In the genomic region with DNA sequence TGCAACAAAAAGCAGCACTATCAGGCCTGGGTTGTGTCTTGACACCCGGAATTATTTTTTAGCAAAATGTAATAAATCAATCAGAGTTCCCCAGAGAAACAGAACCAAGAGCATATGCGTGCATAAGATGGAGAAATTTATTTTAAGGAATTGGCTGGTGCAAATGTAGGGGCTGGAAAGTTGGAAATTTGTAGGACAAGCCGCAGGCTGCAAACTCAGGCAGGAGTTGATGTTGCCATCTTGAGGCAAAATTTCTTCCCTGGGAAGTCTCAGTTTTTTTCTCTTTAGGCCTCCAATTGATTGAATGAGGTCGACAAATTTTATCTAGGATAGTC, we compare ENCODE assay signal across 10 cellular contexts.
A peak's percentile ranks its signal among the peaks of the same experiment; 100 is the strongest.
DNase-seq lines count a peak whose midpoint lies in the region; ATAC-seq and TF ChIP-seq lines count a peak whose summit lies in the region.
"Had no signal": no experiment of that assay in that cellular context is flagged by ENCODE, and none has a peak within 500 bp of the region (broad histone marks: within the 10 kb centered on the region; RNA-seq: fewer than 3 reads in every experiment).

No MANE protein-coding gene starts in this region.

- H3K4me2 ChIP-seq in OCI-LY3 (ENCODE audit: low read length) = peak overlapping the region; percentile 58

- H3K4me1 ChIP-seq in left ventricle myocardium inferior = peaks cover 10% of the 10 kb centered on the region
- H3K4me1 ChIP-seq in OCI-LY3 (ENCODE audit: low read length) = 0 out of 2 replicates have a peak, but pooled peaks cover 2% of the 10 kb centered on the region

- no peaks in the 10 kb centered on the region for H3K9me3 Mint-ChIP-seq in brain
- H3K9me3 Mint-ChIP-seq in stimulated activated effector memory CD8-positive, alpha-beta T cell treated with anti-CD3 and anti-CD28 coated beads, Interleukin-12 subunit alpha, Interleukin-12 subunit beta, amount 100 ng/mL, for 72 hours = peaks cover 2% of the 10 kb centered on the region

- H3K9me3 ChIP-seq in left ventricle myocardium inferior (replicated peaks) (no peaks in the 10 kb centered on the region), OCI-LY3 (ENCODE audit: insufficient read depth, low read length) (no peaks in the 10 kb centered on the region)

- intact Hi-C loops in left ventricle myocardium inferior (cut with micrococcal nuclease) = no loop called here
- intact Hi-C loops in cardiac septum (cut with DNase I) = loop anchor here (10.0 kb wide), 2 partner anchors 225 to 495 kb away; no protein-coding TSS in a partner anchor

- no peaks in the 10 kb centered on the region for H3K36me3 Mint-ChIP-seq in brain
- H3K36me3 Mint-ChIP-seq in stimulated activated effector memory CD8-positive, alpha-beta T cell treated with anti-CD3 and anti-CD28 coated beads, Interleukin-12 subunit alpha, Interleukin-12 subunit beta, amount 100 ng/mL, for 72 hours = no peaks in the 10 kb centered on the region
- H3K36me3 Mint-ChIP-seq: naive thymus-derived CD8-positive, alpha-beta T cell had no signal

- H3K27me3 Mint-ChIP-seq in brain = peaks cover 12% of the 10 kb centered on the region

- no peak for ATAC-seq in stimulated activated effector memory CD8-positive, alpha-beta T cell treated with anti-CD3 and anti-CD28 coated beads, Interleukin-12 subunit alpha, Interleukin-12 subunit beta, amount 100 ng/mL, for 72 hours
- ATAC-seq in HG03045 (IDR thresholded peaks at IDR 0.05; ENCODE audit: unreplicated experiment) (no peak), GM19463 (IDR thresholded peaks at IDR 0.05; ENCODE audit: unreplicated experiment) (no peak)

- peaks cover 16% of the 10 kb centered on the region for H3K4me1 Mint-ChIP-seq in brain
- H3K4me1 Mint-ChIP-seq in stimulated activated effector memory CD8-positive, alpha-beta T cell treated with anti-CD3 and anti-CD28 coated beads, Interleukin-12 subunit alpha, Interleukin-12 subunit beta, amount 100 ng/mL, for 72 hours = peaks cover 8% of the 10 kb centered on the region

- H3K27ac Mint-ChIP-seq in brain = peak overlapping the region in 3 of 5 experiments; percentile 34 to 91 (median 55)
- no peak overlapping the region for H3K27ac Mint-ChIP-seq in stimulated activated effector memory CD8-positive, alpha-beta T cell treated with anti-CD3 and anti-CD28 coated beads, Interleukin-12 subunit alpha, Interleukin-12 subunit beta, amount 100 ng/mL, for 72 hours
- H3K27ac Mint-ChIP-seq: naive thymus-derived CD8-positive, alpha-beta T cell had no signal

- TF ChIP-seq CTCF in left ventricle myocardium inferior (IDR thresholded peaks at IDR 0.05; ENCODE audit: borderline replicate concordance) (peak; percentile 23), OCI-LY3 (IDR thresholded peaks at IDR 0.05; ENCODE audit: low read depth, low read length) (no peak), brain (conservative IDR thresholded peaks at IDR 0.05) (peak in 1 of 2 experiments; percentile 22)

- H3K27me3 ChIP-seq in left ventricle myocardium inferior (ENCODE audit: low read depth) (no peaks in the 10 kb centered on the region), OCI-LY3 (ENCODE audit: low read depth, low read length) (no peaks in the 10 kb centered on the region)

- H3K79me2 ChIP-seq in OCI-LY3 (ENCODE audit: low read length) = no peaks in the 10 kb centered on the region

- no peak overlapping the region for H3K27ac ChIP-seq in left ventricle myocardium inferior (replicated peaks)
- H3K27ac ChIP-seq in OCI-LY3 (ENCODE audit: low read length) = no peak overlapping the region

- H3K36me3 ChIP-seq in left ventricle myocardium inferior (no peaks in the 10 kb centered on the region), OCI-LY3 (replicated peaks; ENCODE audit: low read depth, low read length) (no peaks in the 10 kb centered on the region)

- no peak overlapping the region for H3K4me3 ChIP-seq in left ventricle myocardium inferior
- H3K4me3 ChIP-seq in OCI-LY3 (ENCODE audit: low read length) = no peak overlapping the region
- H3K4me3 ChIP-seq: lung had no signal

- DNase-seq in left ventricle myocardium inferior (no peak), cardiac septum (ENCODE audit: low spot score) (no peak), HUDEP-2 (lab: John Stamatoyannopoulos, UW; ENCODE audit: unreplicated experiment in 76 of 76) (no peak)
- no peak for DNase-seq in stimulated activated effector memory CD8-positive, alpha-beta T cell treated with anti-CD3 and anti-CD28 coated beads, Interleukin-12 subunit alpha, Interleukin-12 subunit beta, amount 100 ng/mL, for 72 hours (ENCODE audit: low spot score in 2 of 2)

- no peak overlapping the region; the same call in 1 of the 2 replicates for H2AFZ ChIP-seq in OCI-LY3 (ENCODE audit: low read depth, low read length)

- H3K9ac ChIP-seq in OCI-LY3 (ENCODE audit: low read length) = no peak overlapping the region

- H4K20me1 ChIP-seq in OCI-LY3 (ENCODE audit: insufficient read depth, low read length) = no peaks in the 10 kb centered on the region

- peak overlapping the region in 2 of 5 experiments; percentile 3 to 71 for H3K4me3 Mint-ChIP-seq in brain
- H3K4me3 Mint-ChIP-seq in stimulated activated effector memory CD8-positive, alpha-beta T cell treated with anti-CD3 and anti-CD28 coated beads, Interleukin-12 subunit alpha, Interleukin-12 subunit beta, amount 100 ng/mL, for 72 hours = peak overlapping the region; percentile 20
